ENCODE assay signal across 20 cellular contexts in the genomic region with DNA sequence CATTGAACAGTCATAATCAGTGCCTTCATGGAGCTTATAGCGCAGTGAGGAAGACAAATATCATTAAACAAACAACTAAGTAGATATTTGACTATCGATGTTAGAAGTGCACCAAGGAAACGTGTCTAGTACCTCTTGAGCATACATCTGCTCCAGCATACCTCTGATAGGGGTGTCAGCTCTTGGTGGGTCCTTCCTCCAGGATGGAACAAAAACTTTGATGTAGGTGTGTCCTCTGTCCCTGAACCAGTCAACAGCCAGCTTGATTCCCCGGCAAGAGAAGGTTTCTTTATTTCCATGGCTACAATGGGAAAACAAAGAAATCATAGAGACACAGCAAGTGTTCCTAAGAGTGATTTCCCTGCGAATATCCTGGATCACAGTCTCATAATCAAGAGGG. TPM values are rescaled to one million over a fixed set of nuclear protein-coding genes. Genes with fewer than 3 reads are reported as not detected.
"Had no signal": no experiment of that assay in that cellular context is flagged by ENCODE, and none has a peak within 500 bp of the region (broad histone marks: within the 10 kb centered on the region; RNA-seq: fewer than 3 reads in every experiment).

No MANE protein-coding gene starts in this region.

- ATAC-seq: gastrocnemius medialis; heart right ventricle; natural killer cell; stimulated activated naive B cell treated with anti-CD40 and anti-IgM and Interleukin-4, amounts not matched to agents 10 μg/mL and 1 μg/mL and 100 μg/mL, for 72 hours had no signal

- H3K27me3 Mint-ChIP-seq: stimulated activated naive B cell treated with anti-CD40 and anti-IgM and Interleukin-4, amounts not matched to agents 10 μg/mL and 1 μg/mL and 100 μg/mL, for 72 hours had no signal

- H3K9me3 Mint-ChIP-seq: mesothelial cell of epicardium; natural killer cell; neural crest cell; stimulated activated naive B cell treated with anti-CD40 and anti-IgM and Interleukin-4, amounts not matched to agents 10 μg/mL and 1 μg/mL and 100 μg/mL, for 72 hours had no signal

- H3K4me3 ChIP-seq: coronary artery, dorsolateral prefrontal cortex, esophagus muscularis mucosa, gastrocnemius medialis, heart right ventricle, sigmoid colon, skin epidermis, uterus had no signal

- H3K4me1 ChIP-seq: uterus had no signal

- H3K27me3 ChIP-seq: dorsolateral prefrontal cortex, esophagus muscularis mucosa, gastrocnemius medialis, sigmoid colon, uterus had no signal

- H3K4me3 Mint-ChIP-seq: mesothelial cell of epicardium; natural killer cell; neural crest cell; stimulated activated naive B cell treated with anti-CD40 and anti-IgM and Interleukin-4, amounts not matched to agents 10 μg/mL and 1 μg/mL and 100 μg/mL, for 72 hours had no signal

- H3K9me3 ChIP-seq: esophagus muscularis mucosa, gastrocnemius medialis, heart right ventricle, sigmoid colon, uterus had no signal

- H3K27ac Mint-ChIP-seq: mesothelial cell of epicardium, natural killer cell had no signal

- DNase-seq: dorsolateral prefrontal cortex; effector CD8-positive, alpha-beta T cell; gastrocnemius medialis; heart right ventricle; hypothalamus; kidney glomerular epithelial cell; natural killer cell; sigmoid colon; stimulated activated CD4-positive, alpha-beta T cell treated with anti-CD3 and anti-CD28 coated beads, Interleukin-2, amount 100 ng/mL, for 24 hours; stimulated activated CD4-positive, alpha-beta T cell treated with anti-CD3 and anti-CD28 coated beads, Interleukin-4, amount 100 ng/mL, for 4 hours; stimulated activated naive B cell treated with anti-CD40 and anti-IgM and Interleukin-4, amounts not matched to agents 10 μg/mL and 1 μg/mL and 100 μg/mL, for 72 hours; trophoblast cell; uterus had no signal

- H3K36me3 ChIP-seq: esophagus muscularis mucosa, gastrocnemius medialis, sigmoid colon, uterus had no signal

- H3K27ac ChIP-seq: coronary artery, dorsolateral prefrontal cortex, epithelial cell of prostate, esophagus muscularis mucosa, gastrocnemius medialis, heart right ventricle, sigmoid colon, uterus had no signal

- H3K4me1 Mint-ChIP-seq: mesothelial cell of epicardium, natural killer cell, neural crest cell had no signal

- H3K36me3 Mint-ChIP-seq: mesothelial cell of epicardium, natural killer cell had no signal

RNA-seq across cellular contexts. Expression of a gene that starts 23.1 kb away (rescaled TPM):
- total RNA-seq: osteocyte had no signal
